ENCODE assay signal across 1 cellular context in the genomic region with DNA sequence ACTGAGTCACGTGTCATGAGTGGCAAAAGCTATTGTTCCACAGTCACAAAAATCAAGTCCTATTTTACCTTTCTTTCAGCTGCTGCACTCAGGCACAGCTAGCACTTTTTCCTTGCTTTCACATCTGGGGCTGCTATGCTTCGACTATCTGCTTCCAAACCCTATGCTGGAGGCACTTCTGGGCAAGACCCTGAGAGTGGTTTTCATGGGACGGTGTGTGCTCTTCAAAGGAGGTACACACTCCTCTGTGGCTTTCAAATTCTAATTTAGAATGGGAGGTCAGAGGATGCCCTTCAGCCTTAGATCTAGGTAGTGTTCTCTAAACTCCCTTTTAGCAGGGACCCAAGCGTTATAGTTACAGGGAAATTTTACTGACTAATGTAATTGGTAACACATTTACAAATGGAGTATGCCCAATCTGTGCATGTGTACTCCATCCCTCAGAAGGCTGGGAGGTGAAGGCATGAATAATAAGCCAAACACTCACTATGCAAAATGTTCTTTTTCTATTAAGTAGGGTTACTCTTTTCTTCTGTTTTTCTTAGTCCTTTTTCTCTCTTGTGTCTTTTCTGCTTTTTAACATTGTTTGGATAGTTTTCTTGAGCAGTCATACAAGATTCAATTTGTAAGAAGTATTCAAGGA.
TF ChIP-seq lines count a peak whose summit lies in the region.

No MANE protein-coding gene starts in this region.

TF ChIP-seq in IMR-90, 13 proteins besides CTCF, POLR2A, EP300 and RAD21:
- no peak for TF ChIP-seq NFE2L2 (IDR thresholded peaks at IDR 0.05; ENCODE audit: low read depth, low read length)
TF ChIP-seq in IMR-90: peak in this region for 0.
